In the genomic region with DNA sequence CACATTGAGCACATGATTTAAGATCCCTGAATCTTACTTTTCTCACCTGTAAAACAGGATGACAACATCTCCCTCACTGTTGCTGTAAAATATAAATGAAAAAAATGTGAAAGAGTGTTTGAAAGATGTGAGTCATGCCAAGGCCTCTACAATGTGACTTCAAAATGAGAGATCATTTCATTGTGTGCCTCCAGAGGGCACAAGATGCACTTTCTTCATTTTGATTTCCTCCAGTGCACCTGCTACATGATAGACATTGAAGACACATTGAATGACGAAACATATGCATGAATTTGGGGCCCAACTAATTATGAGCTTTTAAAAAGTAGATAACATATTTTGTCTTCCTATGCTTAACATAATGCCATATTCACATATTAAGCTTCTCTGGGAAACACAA, we compare ENCODE assay signal across 1 cellular context.
TF ChIP-seq lines count a peak whose summit lies in the region.

No MANE protein-coding gene starts in this region.

TF ChIP-seq in GM23338, 12 proteins besides CTCF, POLR2A, EP300 and RAD21 (continued from another document):
- TF ChIP-seq, protein P1, sequence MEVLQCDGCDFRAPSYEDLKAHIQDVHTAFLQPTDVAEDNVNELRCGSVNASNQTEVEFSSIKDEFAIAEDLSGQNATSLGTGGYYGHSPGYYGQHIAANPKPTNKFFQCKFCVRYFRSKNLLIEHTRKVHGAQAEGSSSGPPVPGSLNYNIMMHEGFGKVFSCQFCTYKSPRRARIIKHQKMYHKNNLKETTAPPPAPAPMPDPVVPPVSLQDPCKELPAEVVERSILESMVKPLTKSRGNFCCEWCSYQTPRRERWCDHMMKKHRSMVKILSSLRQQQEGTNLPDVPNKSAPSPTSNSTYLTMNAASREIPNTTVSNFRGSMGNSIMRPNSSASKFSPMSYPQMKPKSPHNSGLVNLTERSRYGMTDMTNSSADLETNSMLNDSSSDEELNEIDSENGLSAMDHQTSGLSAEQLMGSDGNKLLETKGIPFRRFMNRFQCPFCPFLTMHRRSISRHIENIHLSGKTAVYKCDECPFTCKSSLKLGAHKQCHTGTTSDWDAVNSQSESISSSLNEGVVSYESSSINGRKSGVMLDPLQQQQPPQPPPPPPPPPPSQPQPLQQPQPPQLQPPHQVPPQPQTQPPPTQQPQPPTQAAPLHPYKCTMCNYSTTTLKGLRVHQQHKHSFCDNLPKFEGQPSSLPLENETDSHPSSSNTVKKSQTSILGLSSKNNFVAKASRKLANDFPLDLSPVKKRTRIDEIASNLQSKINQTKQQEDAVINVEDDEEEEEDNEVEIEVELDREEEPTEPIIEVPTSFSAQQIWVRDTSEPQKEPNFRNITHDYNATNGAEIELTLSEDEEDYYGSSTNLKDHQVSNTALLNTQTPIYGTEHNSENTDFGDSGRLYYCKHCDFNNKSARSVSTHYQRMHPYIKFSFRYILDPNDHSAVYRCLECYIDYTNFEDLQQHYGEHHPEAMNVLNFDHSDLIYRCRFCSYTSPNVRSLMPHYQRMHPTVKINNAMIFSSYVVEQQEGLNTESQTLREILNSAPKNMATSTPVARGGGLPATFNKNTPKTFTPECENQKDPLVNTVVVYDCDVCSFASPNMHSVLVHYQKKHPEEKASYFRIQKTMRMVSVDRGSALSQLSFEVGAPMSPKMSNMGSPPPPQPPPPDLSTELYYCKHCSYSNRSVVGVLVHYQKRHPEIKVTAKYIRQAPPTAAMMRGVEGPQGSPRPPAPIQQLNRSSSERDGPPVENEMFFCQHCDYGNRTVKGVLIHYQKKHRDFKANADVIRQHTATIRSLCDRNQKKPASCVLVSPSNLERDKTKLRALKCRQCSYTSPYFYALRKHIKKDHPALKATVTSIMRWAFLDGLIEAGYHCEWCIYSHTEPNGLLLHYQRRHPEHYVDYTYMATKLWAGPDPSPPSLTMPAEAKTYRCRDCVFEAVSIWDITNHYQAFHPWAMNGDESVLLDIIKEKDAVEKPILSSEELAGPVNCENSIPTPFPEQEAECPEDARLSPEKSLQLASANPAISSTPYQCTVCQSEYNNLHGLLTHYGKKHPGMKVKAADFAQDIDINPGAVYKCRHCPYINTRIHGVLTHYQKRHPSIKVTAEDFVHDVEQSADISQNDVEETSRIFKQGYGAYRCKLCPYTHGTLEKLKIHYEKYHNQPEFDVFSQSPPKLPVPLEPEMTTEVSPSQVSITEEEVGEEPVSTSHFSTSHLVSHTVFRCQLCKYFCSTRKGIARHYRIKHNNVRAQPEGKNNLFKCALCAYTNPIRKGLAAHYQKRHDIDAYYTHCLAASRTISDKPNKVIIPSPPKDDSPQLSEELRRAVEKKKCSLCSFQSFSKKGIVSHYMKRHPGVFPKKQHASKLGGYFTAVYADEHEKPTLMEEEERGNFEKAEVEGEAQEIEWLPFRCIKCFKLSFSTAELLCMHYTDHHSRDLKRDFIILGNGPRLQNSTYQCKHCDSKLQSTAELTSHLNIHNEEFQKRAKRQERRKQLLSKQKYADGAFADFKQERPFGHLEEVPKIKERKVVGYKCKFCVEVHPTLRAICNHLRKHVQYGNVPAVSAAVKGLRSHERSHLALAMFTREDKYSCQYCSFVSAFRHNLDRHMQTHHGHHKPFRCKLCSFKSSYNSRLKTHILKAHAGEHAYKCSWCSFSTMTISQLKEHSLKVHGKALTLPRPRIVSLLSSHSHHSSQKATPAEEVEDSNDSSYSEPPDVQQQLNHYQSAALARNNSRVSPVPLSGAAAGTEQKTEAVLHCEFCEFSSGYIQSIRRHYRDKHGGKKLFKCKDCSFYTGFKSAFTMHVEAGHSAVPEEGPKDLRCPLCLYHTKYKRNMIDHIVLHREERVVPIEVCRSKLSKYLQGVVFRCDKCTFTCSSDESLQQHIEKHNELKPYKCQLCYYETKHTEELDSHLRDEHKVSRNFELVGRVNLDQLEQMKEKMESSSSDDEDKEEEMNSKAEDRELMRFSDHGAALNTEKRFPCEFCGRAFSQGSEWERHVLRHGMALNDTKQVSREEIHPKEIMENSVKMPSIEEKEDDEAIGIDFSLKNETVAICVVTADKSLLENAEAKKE (CRISPR knock-in tag; IDR thresholded peaks at IDR 0.05), result no peak
- no peak for TF ChIP-seq STAT1 (IDR thresholded peaks at IDR 0.05; ENCODE audit: unreplicated experiment)
